8 cellular contexts compared by ENCODE assay signal in the genomic region with DNA sequence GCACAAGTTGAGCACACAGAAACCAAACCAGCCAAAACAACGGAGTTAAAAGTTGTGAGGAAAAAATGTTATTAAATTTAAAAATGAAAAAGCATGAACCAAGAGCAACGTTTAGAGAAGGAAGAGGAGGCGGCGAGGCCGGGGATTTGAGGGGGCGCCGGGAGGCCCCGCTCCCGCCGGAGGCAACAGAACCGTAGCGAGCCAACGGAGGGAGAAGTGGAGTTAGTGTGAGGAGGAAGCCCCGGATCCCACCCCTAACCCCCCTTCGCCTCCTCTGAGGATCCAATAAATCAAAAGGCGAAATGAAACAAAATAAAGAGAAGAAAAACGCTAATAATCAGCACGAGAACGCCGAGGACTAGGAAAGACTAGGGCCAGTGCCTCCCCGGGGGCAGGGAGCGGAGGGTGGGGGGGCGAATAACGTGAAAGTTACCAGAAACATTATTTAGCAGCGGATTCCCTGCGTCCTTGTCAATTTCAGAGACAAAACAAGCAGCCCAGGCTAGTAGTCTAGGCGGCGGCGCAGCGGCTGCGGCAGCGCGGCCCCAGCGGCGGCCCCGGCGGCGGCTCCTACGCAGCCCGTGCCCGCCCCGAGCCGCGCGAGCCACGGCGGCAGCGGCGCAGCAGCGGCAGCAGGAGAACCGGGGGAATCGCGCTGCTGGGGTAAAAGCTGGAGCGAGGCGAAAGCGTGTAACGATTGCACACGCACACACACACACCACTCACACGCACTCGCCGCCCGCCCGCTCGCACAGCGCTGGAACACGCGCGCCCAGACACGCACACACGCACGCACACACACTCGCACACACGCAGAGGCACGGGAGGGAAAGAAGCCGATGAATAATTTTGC. TPM values are rescaled to one million over a fixed set of nuclear protein-coding genes. Genes with fewer than 3 reads are reported as not detected.
DNase-seq lines count a peak whose midpoint lies in the region; ATAC-seq, FAIRE-seq and TF ChIP-seq lines count a peak whose summit lies in the region.

No MANE protein-coding gene starts in this region.

- DNase-seq in NCI-H526 (lab: John Stamatoyannopoulos, UW) (peak; percentile 52 to 76), MCF 10A (ENCODE audit: unreplicated experiment) (peak; percentile 43), keratinocyte (ENCODE audit: low read depth, low spot score) (no peak), activated gamma-delta T cell treated with Interleukin-2 at 50 U/mL for 16 hours (no peak)
- DNase-seq in stimulated activated CD8-positive, alpha-beta memory T cell treated with anti-CD3 and anti-CD28 coated beads, Interleukin-4, amount 100 ng/mL, for 48 hours = peak; percentile 27

- H3K27ac ChIP-seq in DOHH2 (ENCODE audit: low read depth, low read length) = peak overlapping the region; percentile 97
- peak overlapping the region; percentile 82 for H3K27ac ChIP-seq in keratinocyte (ENCODE audit: control insufficient read depth, insufficient read depth, low read length)

- H3K4me3 ChIP-seq in DOHH2 (ENCODE audit: low read length) = peak overlapping the region; percentile 81
- peak overlapping the region; percentile 75 to 97 (median 92) for H3K4me3 ChIP-seq in keratinocyte (ENCODE audit: control insufficient read depth in 2 of 3, extremely low read depth in 1 of 3, insufficient read depth in 2 of 3, low read depth in 1 of 3, low read length in 3 of 3)

- H3K9me3 Mint-ChIP-seq in MCF 10A (ENCODE audit: unreplicated experiment) = no peaks in the 10 kb centered on the region

- dilution Hi-C loops in keratinocyte (cut with MboI; ENCODE audit: extremely low pct_ligation_motif_present, low sequenced_read_pairs) = no loop called here

- FAIRE-seq in keratinocyte (lab: Jason Lieb, UNC) = no peak

- H3K27ac Mint-ChIP-seq in MCF 10A (ENCODE audit: low read depth, unreplicated experiment) = peak overlapping the region; percentile 92

- ATAC-seq in GM21367 (IDR thresholded peaks at IDR 0.05; ENCODE audit: unreplicated experiment) (peak; percentile 29), HG02678 (IDR thresholded peaks at IDR 0.05; ENCODE audit: unreplicated experiment) (no peak)

- no peaks in the 10 kb centered on the region for H3K27me3 Mint-ChIP-seq in MCF 10A (ENCODE audit: insufficient read depth, unreplicated experiment)

- no peaks in the 10 kb centered on the region for H3K9me3 ChIP-seq in DOHH2 (ENCODE audit: control insufficient read depth, insufficient read depth, low read length)
- no peaks in the 10 kb centered on the region for H3K9me3 ChIP-seq in keratinocyte (ENCODE audit: control insufficient read depth, low read depth, low read length)

- H3K4me2 ChIP-seq in DOHH2 (ENCODE audit: low read length) (peak overlapping the region; percentile 97), keratinocyte (ENCODE audit: control insufficient read depth, extremely low read depth, insufficient read depth, low read depth, low read length) (peak overlapping the region; percentile 92)

- peaks cover 10% of the 10 kb centered on the region for H3F3A ChIP-seq in DOHH2 (ENCODE audit: control insufficient read depth, insufficient read depth)

- H4K20me1 ChIP-seq in DOHH2 (ENCODE audit: control insufficient read depth, insufficient read depth, low read depth, low read length) = peaks cover 6% of the 10 kb centered on the region; the same call in 1 of the 2 replicates
- H4K20me1 ChIP-seq in keratinocyte (ENCODE audit: control insufficient read depth, extremely low read depth, insufficient read depth, low read length) = no peaks in the 10 kb centered on the region

- peaks cover 31% of the 10 kb centered on the region for H3K4me1 Mint-ChIP-seq in MCF 10A (ENCODE audit: insufficient read depth, unreplicated experiment)

- no peaks in the 10 kb centered on the region for H3K9me2 ChIP-seq in DOHH2 (replicated peaks; ENCODE audit: control insufficient read depth, low read length)

- H3K36me3 ChIP-seq in DOHH2 (ENCODE audit: control insufficient read depth, low read length) = peaks cover 49% of the 10 kb centered on the region
- no peaks in the 10 kb centered on the region for H3K36me3 ChIP-seq in keratinocyte (ENCODE audit: control insufficient read depth in 2 of 2, extremely low read depth in 1 of 2, insufficient read depth in 2 of 2, low read length in 2 of 2)

- H3K4me3 Mint-ChIP-seq in MCF 10A (ENCODE audit: unreplicated experiment) = peak overlapping the region; percentile 100

- no peaks in the 10 kb centered on the region for H3K27me3 ChIP-seq in DOHH2 (ENCODE audit: control insufficient read depth, low read length)
- H3K27me3 ChIP-seq in keratinocyte (ENCODE audit: control insufficient read depth, extremely low read depth, insufficient read depth, low read length) = no peaks in the 10 kb centered on the region

- POLR2A ChIA-PET in MCF 10A (lab: Yijun Ruan, JAX) = interaction anchor here (0.6 kb wide), 2 partner anchors 198 to 323 kb away, joined by 3 read pairs; no protein-coding TSS in a partner anchor

- no peaks in the 10 kb centered on the region for H3K36me3 Mint-ChIP-seq in MCF 10A (ENCODE audit: insufficient read depth, unreplicated experiment)

- BruUV-seq in MCF 10A (replicated peaks; lab: Mats Ljungman, UMichigan) = no TSS peak

- TF ChIP-seq CTCF in DOHH2 (IDR thresholded peaks at IDR 0.05; ENCODE audit: low read depth, low read length, poor library complexity, severe bottlenecking) (no peak), MCF 10A (IDR thresholded peaks at IDR 0.05; ENCODE audit: unreplicated experiment) (no peak), keratinocyte (optimal IDR thresholded peaks at IDR 0.05 in 1 of 3, IDR thresholded peaks at IDR 0.05 in 1 of 3, conservative IDR thresholded peaks at IDR 0.05 in 1 of 3; ENCODE audit: extremely low read depth in 1 of 3, insufficient read depth in 2 of 3, low read length in 3 of 3) (no peak)

- H3K9me1 ChIP-seq in keratinocyte (ENCODE audit: control insufficient read depth, extremely low read depth, insufficient read depth, low read length) = no peaks in the 10 kb centered on the region

- CTCF ChIA-PET in MCF 10A (lab: Yijun Ruan, JAX) = no interaction called here

- intact Hi-C loops in MCF 10A (cut with micrococcal nuclease) = no loop called here

- H2AFZ ChIP-seq in keratinocyte (ENCODE audit: control insufficient read depth, low read length) = peak overlapping the region; percentile 87

- H3K79me2 ChIP-seq in DOHH2 (ENCODE audit: control insufficient read depth, low read length) (peaks cover 70% of the 10 kb centered on the region), keratinocyte (ENCODE audit: control insufficient read depth, insufficient read depth, low read length) (peaks cover 22% of the 10 kb centered on the region)

- H3K4me1 ChIP-seq in DOHH2 (ENCODE audit: control insufficient read depth, low read length) (peaks cover 24% of the 10 kb centered on the region), keratinocyte (ENCODE audit: control insufficient read depth, extremely low read depth, insufficient read depth, low read length) (peaks cover 7% of the 10 kb centered on the region)

- peak overlapping the region; percentile 90 for H3K9ac ChIP-seq in keratinocyte (ENCODE audit: control insufficient read depth, extremely low read depth, insufficient read depth, low read length)

RNA-seq across cellular contexts. Expression of a gene that starts 1.7 kb away (rescaled TPM):
- total RNA-seq in MCF 10A (2022) = 6.9 and 10.3 TPM in 2 replicates
- 8.3 to 11.4 TPM (median 11.3 TPM) in 3 replicates for polyA plus RNA-seq in keratinocyte
- 6.3 TPM for polyA plus RNA-seq in keratinocyte (2011; ENCODE audit: low read depth)
- 8.9 and 10.4 TPM in 2 replicates for polyA plus RNA-seq in keratinocyte (2011; cell fraction: cytosol; rRNA removed)
- polyA plus RNA-seq in keratinocyte (2011; cell fraction: nucleus; rRNA removed) = 21.1 and 29.0 TPM in 2 replicates
- 4.4 and 10.9 TPM in 2 replicates for polyA plus RNA-seq in keratinocyte (2012; ENCODE audit: low replicate concordance)
- 11.2 to 31.2 TPM (median 25.9 TPM) in 3 replicates for polyA minus RNA-seq in keratinocyte
- 3.3 TPM for polyA minus RNA-seq in keratinocyte (2011; cell fraction: cytosol; rRNA and poly(A)+ RNA removed)
- polyA minus RNA-seq in keratinocyte (2011; cell fraction: nucleus; rRNA and poly(A)+ RNA removed) = 16.4 and 29.4 TPM in 2 replicates

Comparison
In these comparisons a context has a peak if more than half of its experiments do, and no peak if none do; other contexts are left out.
1. DNase-seq: peak in NCI-H526 (2 of 2), MCF 10A (single experiment) and stimulated activated CD8-positive, alpha-beta memory T cell treated with anti-CD3 and anti-CD28 coated beads, Interleukin-4, amount 100 ng/mL, for 48 hours (single experiment); none in keratinocyte (single experiment) and activated gamma-delta T cell treated with Interleukin-2 at 50 U/mL for 16 hours (single experiment).